ENCODE assay signal across 8 cellular contexts in genomic region chr3:129245641-129246306, GRCh38. TPM values are rescaled to one million over a fixed set of nuclear protein-coding genes. Genes with fewer than 3 reads are reported as not detected.
DNase-seq lines count a peak whose midpoint lies in the region; ATAC-seq, FAIRE-seq and TF ChIP-seq lines count a peak whose summit lies in the region.
"Not testable (repeated sequence)": the region's sequence is repeated elsewhere in the genome, so short reads cannot be mapped to it uniquely, and the experiment has no call there.

No MANE protein-coding gene starts in this region.

- not testable (repeated sequence) for H3K9me3 ChIP-seq in H1 (ENCODE audit: insufficient read depth in 2 of 2, low read depth in 1 of 2, low read length in 1 of 2)

- H3K14ac ChIP-seq in H1 (ENCODE audit: insufficient read length), result not testable (repeated sequence)

- not testable (repeated sequence) for H3K36me3 ChIP-seq in H1 (ENCODE audit: control insufficient read depth in 2 of 4, insufficient read depth in 4 of 4, low read length in 3 of 4); mesendoderm (ENCODE audit: control insufficient read depth, insufficient read depth, low read length)

- H3K9ac ChIP-seq in H1 (replicated peaks in 1 of 4; ENCODE audit: extremely low read depth in 1 of 4, low read depth in 3 of 4, low read length in 3 of 4); mesendoderm (ENCODE audit: low read length): not testable (repeated sequence)

- H3K79me2 ChIP-seq in H1 (ENCODE audit: control insufficient read depth in 1 of 2, insufficient read depth in 2 of 2, low read length in 2 of 2), result peaks cover 0 to 12% of the 10 kb centered on the region in 2 experiments; a peak in 3 of 4 replicates
- H3K79me2 ChIP-seq in mesendoderm (ENCODE audit: control insufficient read depth, insufficient read depth, low read length), result peaks cover 11% of the 10 kb centered on the region

- not testable (repeated sequence) for H2AFZ ChIP-seq in H1 (ENCODE audit: low read length)

- H2BK15ac ChIP-seq in H1 (ENCODE audit: low read length); mesendoderm (replicated peaks; ENCODE audit: low read depth): not testable (repeated sequence)

- FAIRE-seq in H1 (lab: Jason Lieb, UNC), result not testable (repeated sequence)

- H3K4me2 ChIP-seq in H1 (ENCODE audit: insufficient read depth in 1 of 2, low read depth in 2 of 2, low read length in 2 of 2); mesendoderm (ENCODE audit: low read length): not testable (repeated sequence)

- TF ChIP-seq POLR2A in H1 (IDR thresholded peaks at IDR 0.05; ENCODE audit: control extremely low read depth in 1 of 2, low read depth in 2 of 2, low read length in 2 of 2), result not testable (repeated sequence)

- peak; percentile 48 for ATAC-seq in GM21423 (IDR thresholded peaks at IDR 0.05; ENCODE audit: unreplicated experiment)

- H4K91ac ChIP-seq in H1 (replicated peaks; ENCODE audit: insufficient read length, low read length), result not testable (repeated sequence)

- H2BK120ac ChIP-seq in H1 (replicated peaks; ENCODE audit: low read depth, low read length); mesendoderm (ENCODE audit: low read depth, low read length): not testable (repeated sequence)

- not testable (repeated sequence) for H2BK20ac ChIP-seq in H1 (ENCODE audit: low read length)

- CTCF ChIA-PET in H1 (lab: Charles Lee; ENCODE audit: partially characterized antibody), result interaction anchor here (0.5 to 4.6 kb wide), 65 partner anchors 10 to 370 kb away, joined by 3 to 45 read pairs (median 4); partner anchors contain the start of genes CNBP and GP9

- H4K5ac ChIP-seq in H1 (ENCODE audit: insufficient read length, low read depth, low read length); mesendoderm (ENCODE audit: low read length): not testable (repeated sequence)

- H3K18ac ChIP-seq in H1 (ENCODE audit: extremely low read depth, low read length); mesendoderm (ENCODE audit: low read length): not testable (repeated sequence)

- H3K79me1 ChIP-seq in H1 (ENCODE audit: low read depth, low read length); mesendoderm (ENCODE audit: low read length): not testable (repeated sequence)

- H4K8ac ChIP-seq in H1 (ENCODE audit: extremely low read depth, insufficient read depth, low read length); mesendoderm (ENCODE audit: low read depth, low read length): not testable (repeated sequence)

- TF ChIP-seq RAD21 in H1 (IDR thresholded peaks at IDR 0.05 in 1 of 2, conservative IDR thresholded peaks at IDR 0.05 in 1 of 2; ENCODE audit: low read depth in 2 of 2, low read length in 2 of 2), result peak; percentile 92 to 98

- not testable (repeated sequence) for H3K27ac ChIP-seq in H1 (ENCODE audit: low read depth, low read length); mesendoderm (ENCODE audit: low read depth, low read length)

- DNase-seq in CMK (ENCODE audit: low read depth) (peak; percentile 67), LHCN-M2 (ENCODE audit: low read depth) (peak; percentile 93), OCI-M1 (lab: John Stamatoyannopoulos, UW) (peak; percentile 97), H1 (ENCODE audit: low read depth in 1 of 2, low spot score in 2 of 2) (peak; percentile 63 to 78), mesendoderm (peak; percentile 95)
- DNase-seq in activated CD8-positive, alpha-beta memory T cell treated with anti-CD3 and anti-CD28 coated beads, Interleukin-2, amount 50 U/mL, for 1 hour (ENCODE audit: extremely low read depth), result peak; percentile 38
- DNase-seq in stimulated activated CD4-positive, alpha-beta T cell treated with anti-CD3 and anti-CD28 coated beads, TNF-alpha, amount 100 ng/mL, for 24 hours (ENCODE audit: low read depth in 3 of 3), result peak; percentile 40 to 52 (median 52)

- not testable (repeated sequence) for H2BK12ac ChIP-seq in H1 (ENCODE audit: low read depth, low read length)

- TF ChIP-seq EP300 in H1 (IDR thresholded peaks at IDR 0.05; ENCODE audit: borderline replicate concordance in 1 of 2, low read depth in 2 of 2, low read length in 2 of 2), result not testable (repeated sequence)

- H3K23ac ChIP-seq in H1 (ENCODE audit: insufficient read length); mesendoderm (ENCODE audit: low read length): not testable (repeated sequence)

- H3K4ac ChIP-seq in H1 (replicated peaks; ENCODE audit: insufficient read length, low read depth, low read length); mesendoderm (ENCODE audit: low read depth, low read length): not testable (repeated sequence)

- not testable (repeated sequence) for H3K56ac ChIP-seq in H1 (replicated peaks; ENCODE audit: insufficient read length, low read depth, low read length)
- peak overlapping the region; percentile 5 for H3K56ac ChIP-seq in mesendoderm (ENCODE audit: low read length)

- TF ChIP-seq CTCF in H1 (IDR thresholded peaks at IDR 0.05; ENCODE audit: control extremely low read depth in 1 of 3, insufficient read depth in 1 of 3, low read depth in 1 of 3, low read length in 3 of 3), result peak; percentile 73 to 99 (median 91)

- not testable (repeated sequence) for H4K20me1 ChIP-seq in H1 (replicated peaks in 1 of 2; ENCODE audit: control insufficient read depth in 1 of 2, insufficient read depth in 2 of 2, low read length in 2 of 2)

- WGBS in H1 (ENCODE audit: extremely low coverage in 1 of 2, insufficient coverage in 1 of 2, insufficient read length in 1 of 2, insufficient replicate concordance in 2 of 2, low coverage in 1 of 2, low lambda C conversion rate in 2 of 2, missing lambda C conversion rate in 1 of 2), 2 experiments, result 33% methylated on average over 11 of the region's 11 CpGs; no CpG with 5 or more reads in 1 of the 2 experiments
- WGBS in mesendoderm (ENCODE audit: extremely low coverage, insufficient coverage, low lambda C conversion rate), result no CpG with 5 or more reads among the region's 11 CpGs

- peaks cover 10% of the 10 kb centered on the region for H3K23me2 ChIP-seq in H1 (ENCODE audit: low read depth, low read length)

- H2BK5ac ChIP-seq in H1 (ENCODE audit: low read depth, low read length); mesendoderm (ENCODE audit: low read length): not testable (repeated sequence)

- POLR2A ChIA-PET in H1 (lab: Charles Lee; ENCODE audit: partially characterized antibody), result interaction anchor here (0.6 to 4.4 kb wide), 17 partner anchors 10 to 367 kb away, joined by 3 to 39 read pairs (median 4); partner anchors contain the start of genes ACAD9 and CNBP

- not testable (repeated sequence) for H3K4me3 ChIP-seq in H1 (ENCODE audit: extremely low read depth in 1 of 4, insufficient read depth in 2 of 4, low read depth in 3 of 4, low read length in 4 of 4); mesendoderm (ENCODE audit: low read length)

- not testable (repeated sequence) for H3K4me1 ChIP-seq in H1 (replicated peaks in 1 of 4; ENCODE audit: control insufficient read depth in 3 of 4, insufficient read depth in 4 of 4, low read length in 3 of 4); mesendoderm (ENCODE audit: control insufficient read depth, low read depth, low read length)

- H3K27me3 ChIP-seq in H1 (replicated peaks in 1 of 4; ENCODE audit: control insufficient read depth in 3 of 4, extremely low read depth in 1 of 4, insufficient read depth in 3 of 4, low read length in 3 of 4); mesendoderm (ENCODE audit: insufficient read depth, low read length, poor library complexity): not testable (repeated sequence)

- H2AK5ac ChIP-seq in H1 (ENCODE audit: low read depth, low read length); mesendoderm (ENCODE audit: low read length): not testable (repeated sequence)

TF ChIP-seq in H1, 55 proteins besides CTCF, POLR2A, EP300 and RAD21 (continues in another document):
- TF ChIP-seq NANOG (IDR thresholded peaks at IDR 0.05; ENCODE audit: insufficient read depth, low read depth, low read length, poor library complexity, severe bottlenecking), result peak; percentile 38
- peak; percentile 25; the same call in 1 of the 2 replicates for TF ChIP-seq RXRA (IDR thresholded peaks at IDR 0.05; ENCODE audit: insufficient read depth, low read depth, low read length)
- peak in 1 of 2 experiments; percentile 72; a peak in 2 of 4 replicates for TF ChIP-seq SIN3A (conservative IDR thresholded peaks at IDR 0.05 in 1 of 2, IDR thresholded peaks at IDR 0.05 in 1 of 2; ENCODE audit: low read depth in 1 of 2, low read length in 2 of 2)
- peak; percentile 51; the same call in 1 of the 2 replicates for TF ChIP-seq YY1 (IDR thresholded peaks at IDR 0.05; ENCODE audit: low read depth, low read length)

RNA-seq across cellular contexts. Expression of gene COPG1, which starts 3.6 kb away (rescaled TPM):
- total RNA-seq in LHCN-M2 (2014; rRNA removed), result 192 TPM in 2 replicates
- 210 TPM for polyA plus RNA-seq in LHCN-M2 (2012)
- 104 and 106 TPM in 2 replicates for total RNA-seq in H1 (2021; fragmentation: NEBNext Ultra II Directional; extraction: Animal tissue kit (Norgen Biotek cat#: 25700))
- 50.7 and 52.7 TPM in 2 replicates for polyA plus RNA-seq in H1 (2011; rRNA removed)
- 54.2 TPM for polyA plus RNA-seq in H1 (2011; cell fraction: cytosol; rRNA removed)
- 90.8 TPM for polyA plus RNA-seq in H1 (2011; cell fraction: nucleus; rRNA removed)
- polyA plus RNA-seq in H1 (2012, experiment 1 of 2), result 92.1 to 112 TPM (median 110 TPM) in 4 replicates
- 39.2 TPM for polyA plus RNA-seq in H1 (2012, experiment 2 of 2)
- 43.9 TPM for polyA plus RNA-seq in H1 (2013, experiment 1 of 2)
- 38.8 TPM for polyA plus RNA-seq in H1 (2013, experiment 2 of 2)
- 146 and 148 TPM in 2 replicates for polyA minus RNA-seq in H1 (2011; rRNA and poly(A)+ RNA removed)
- 62.9 TPM for polyA minus RNA-seq in H1 (2011; cell fraction: cytosol; rRNA and poly(A)+ RNA removed)
- 68.0 TPM for polyA minus RNA-seq in H1 (2011; cell fraction: nucleus; rRNA and poly(A)+ RNA removed)
- 44.8 TPM for polyA plus RNA-seq in mesendoderm (2013, experiment 1 of 2)
- 44.9 TPM for polyA plus RNA-seq in mesendoderm (2013, experiment 2 of 2)

RNA-seq across cellular contexts. Expression of gene HMCES, which starts 32.9 kb away (rescaled TPM):
- 10.8 and 15.8 TPM in 2 replicates for total RNA-seq in LHCN-M2 (2014; rRNA removed)
- polyA plus RNA-seq in LHCN-M2 (2012), result 31.8 TPM
- 46.7 and 49.5 TPM in 2 replicates for total RNA-seq in H1 (2021; fragmentation: NEBNext Ultra II Directional; extraction: Animal tissue kit (Norgen Biotek cat#: 25700))
- 27.6 and 30.4 TPM in 2 replicates for polyA plus RNA-seq in H1 (2011; rRNA removed)
- 26.4 TPM for polyA plus RNA-seq in H1 (2011; cell fraction: cytosol; rRNA removed)
- 17.6 TPM for polyA plus RNA-seq in H1 (2011; cell fraction: nucleus; rRNA removed)
- 35.2 to 56.7 TPM (median 52.2 TPM) in 4 replicates for polyA plus RNA-seq in H1 (2012, experiment 1 of 2)
- 32.7 TPM for polyA plus RNA-seq in H1 (2012, experiment 2 of 2)
- 22.5 TPM for polyA plus RNA-seq in H1 (2013, experiment 1 of 2)
- 22.2 TPM for polyA plus RNA-seq in H1 (2013, experiment 2 of 2)
- 22.2 and 26.2 TPM in 2 replicates for polyA minus RNA-seq in H1 (2011; rRNA and poly(A)+ RNA removed)
- polyA minus RNA-seq in H1 (2011; cell fraction: cytosol; rRNA and poly(A)+ RNA removed), result 17.0 TPM
- 9.9 TPM for polyA minus RNA-seq in H1 (2011; cell fraction: nucleus; rRNA and poly(A)+ RNA removed)
- polyA plus RNA-seq in mesendoderm (2013, experiment 1 of 2), result 25.1 TPM
- polyA plus RNA-seq in mesendoderm (2013, experiment 2 of 2), result 25.3 TPM

Comparison
In these comparisons a context has a peak if more than half of its experiments do, and no peak if none do; other contexts are left out.
1. DNase-seq: peak in every context shown above with its lines; median percentile 97 in OCI-M1; 95 in mesendoderm; 93 in LHCN-M2; 70 in H1; 67 in CMK; 52 in stimulated activated CD4-positive, alpha-beta T cell treated with anti-CD3 and anti-CD28 coated beads, TNF-alpha, amount 100 ng/mL, for 24 hours; 38 in activated CD8-positive, alpha-beta memory T cell treated with anti-CD3 and anti-CD28 coated beads, Interleukin-2, amount 50 U/mL, for 1 hour.